ENCODE assay signal across 40 cellular contexts in the genomic region with DNA sequence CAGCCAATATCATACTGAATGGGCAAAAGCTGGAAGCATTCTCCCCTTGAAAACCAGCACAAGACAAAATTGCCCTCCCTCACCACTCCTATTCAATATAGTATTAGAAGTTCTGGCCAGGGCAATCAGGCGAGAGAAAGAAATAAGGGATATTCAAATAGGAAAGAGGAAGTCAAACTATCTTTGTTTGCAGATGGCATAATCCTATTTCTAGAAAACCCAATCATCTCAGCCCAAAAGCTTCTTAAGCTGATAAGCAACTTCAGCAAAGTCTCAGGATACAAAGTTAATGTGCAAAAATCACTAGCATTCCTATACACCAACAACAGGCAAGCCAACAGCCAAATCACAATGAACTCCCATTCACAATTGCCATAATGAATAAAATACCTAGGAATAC. TPM values are rescaled to one million over a fixed set of nuclear protein-coding genes. Genes with fewer than 3 reads are reported as not detected.
"Had no signal": no experiment of that assay in that cellular context is flagged by ENCODE, and none has a peak within 500 bp of the region (broad histone marks: within the 10 kb centered on the region; RNA-seq: fewer than 3 reads in every experiment).

No MANE protein-coding gene starts in this region.

- H3K27ac Mint-ChIP-seq: activated CD4-positive, alpha-beta T cell treated with anti-CD3 and anti-CD28 coated beads, Interleukin-2, amount 10 ng/mL, durations not matched to agents 24 days and 14 days; activated CD8-positive, alpha-beta T cell treated with anti-CD3 and anti-CD28 coated beads for 36 hours; activated naive CD4-positive, alpha-beta T cell treated with anti-CD3 and anti-CD28 coated beads for 36 hours; activated naive CD4-positive, alpha-beta T cell treated with anti-CD3 and anti-CD28 coated beads, Interleukin-2, amount 50 U/mL, for 72 hours; activated T-helper 2 cell treated with anti-CD3 and anti-CD28 coated beads, Interferon-gamma antibody, Interleukin-2, Interleukin-4, amounts not matched to agents 10 μg/mL and 5 μg/mL and 100 μg/mL, durations not matched to agents 14 hours and 24 hours and 36 hours had no signal

- H2AFZ ChIP-seq: PC-9 had no signal

- H3K4me3 Mint-ChIP-seq: activated CD4-positive, alpha-beta T cell treated with anti-CD3 and anti-CD28 coated beads, Interleukin-2, amount 10 ng/mL, durations not matched to agents 24 days and 14 days; activated CD8-positive, alpha-beta T cell treated with anti-CD3 and anti-CD28 coated beads for 36 hours; activated naive CD4-positive, alpha-beta T cell treated with anti-CD3 and anti-CD28 coated beads for 36 hours had no signal

- H3K4me2 ChIP-seq: PC-9 had no signal

- H3K36me3 ChIP-seq: adrenal gland, breast epithelium, WERI-Rb-1 had no signal

- ATAC-seq: activated CD8-positive, alpha-beta T cell treated with anti-CD3 and anti-CD28 coated beads for 36 hours; activated naive CD4-positive, alpha-beta T cell treated with anti-CD3 and anti-CD28 coated beads, Interleukin-2, amount 50 U/mL, for 72 hours; body of pancreas; Right ventricle myocardium inferior; SK-N-SH treated with all-trans-retinoic acid at 6 μM for 48 hours had no signal

- H3K27me3 Mint-ChIP-seq: activated CD4-positive, alpha-beta T cell treated with anti-CD3 and anti-CD28 coated beads, Interleukin-2, amount 10 ng/mL, durations not matched to agents 24 days and 14 days had no signal

- H3K4me3 ChIP-seq: adrenal gland, body of pancreas, breast epithelium, PC-9 had no signal

- DNase-seq: activated CD4-positive, alpha-beta T cell treated with anti-CD3 and anti-CD28 coated beads for 1 hour; activated CD4-positive, alpha-beta T cell treated with anti-CD3 and anti-CD28 coated beads, Interleukin-2, amount 10 ng/mL, durations not matched to agents 24 days and 14 days; activated CD4-positive, alpha-beta T cell treated with anti-CD3 and anti-CD28 coated beads, Interleukin-2, amount 50 U/mL, for 4 hours; activated CD4-positive, CD25-positive, alpha-beta regulatory T cell; activated CD8-positive, alpha-beta T cell treated with anti-CD3 and anti-CD28 coated beads for 36 hours; activated gamma-delta T cell treated with Interleukin-2 at 50 U/mL for 16 hours; activated naive CD4-positive, alpha-beta T cell treated with anti-CD3 and anti-CD28 coated beads for 36 hours; activated T-cell treated with anti-CD3 and anti-CD28 coated beads, Interleukin-2, amount 50 U/mL, for 1 hour; adrenal gland; body of pancreas; NCI-H1105; NCI-H1417 treated with DMSO at 0.1 percent for 48 hours; NCI-H1694 treated with DMSO at 0.1 percent for 48 hours; NCI-H2029; NCI-H2171 treated with DMSO at 0.1 percent for 48 hours; NCI-H2227 treated with DMSO at 0.1 percent for 48 hours; NCI-H446; NCI-H510A treated with DMSO at 0.1 percent for 48 hours; NCI-H526 treated with DMSO at 0.1 percent for 48 hours; NCI-H774; PC-9; SIG-M5; SW 1271; T-helper 1 cell; T-helper 2 cell; T-helper 9 cell; WERI-Rb-1 had no signal

- H3K27ac ChIP-seq: adrenal gland, body of pancreas, breast epithelium, PC-9, RWPE1, WERI-Rb-1 had no signal

- FAIRE-seq: astrocyte, RCC 7860, TTC549 had no signal

- H3K27me3 ChIP-seq: adrenal gland, body of pancreas, breast epithelium had no signal

- H3K4me1 Mint-ChIP-seq: activated CD4-positive, alpha-beta T cell treated with anti-CD3 and anti-CD28 coated beads, Interleukin-2, amount 10 ng/mL, durations not matched to agents 24 days and 14 days had no signal

- H3K4me1 ChIP-seq: body of pancreas, breast epithelium had no signal

- H3K9me3 ChIP-seq: adrenal gland, body of pancreas, breast epithelium had no signal

RNA-seq across cellular contexts. Expression of a gene that starts 21.0 kb away (rescaled TPM):
- total RNA-seq: activated CD4-positive, alpha-beta T cell treated with anti-CD3 and anti-CD28 coated beads, Interleukin-2, amount 10 ng/mL, durations not matched to agents 24 days and 14 days; activated CD8-positive, alpha-beta memory T cell treated with anti-CD3 and anti-CD28 coated beads for 36 hours; activated CD8-positive, alpha-beta T cell treated with anti-CD3 and anti-CD28 coated beads for 36 hours; activated naive CD4-positive, alpha-beta T cell treated with anti-CD3 and anti-CD28 coated beads for 36 hours; activated naive CD4-positive, alpha-beta T cell treated with anti-CD3 and anti-CD28 coated beads, Interleukin-2, amount 50 U/mL, for 72 hours; activated T-helper 2 cell treated with anti-CD3 and anti-CD28 coated beads, Interferon-gamma antibody, Interleukin-2, Interleukin-4, amounts not matched to agents 10 μg/mL and 5 μg/mL and 100 μg/mL, durations not matched to agents 14 hours and 24 hours and 36 hours; astrocyte; body of pancreas; cardiac septum; MCF 10A; PC-9; Right ventricle myocardium inferior; SK-MEL-5 had no signal

RNA-seq across cellular contexts. Expression of a gene that starts 30.9 kb away (rescaled TPM):
- total RNA-seq: activated CD4-positive, alpha-beta T cell treated with anti-CD3 and anti-CD28 coated beads, Interleukin-2, amount 10 ng/mL, durations not matched to agents 24 days and 14 days; activated CD8-positive, alpha-beta memory T cell treated with anti-CD3 and anti-CD28 coated beads for 36 hours; activated CD8-positive, alpha-beta T cell treated with anti-CD3 and anti-CD28 coated beads for 36 hours; activated naive CD4-positive, alpha-beta T cell treated with anti-CD3 and anti-CD28 coated beads for 36 hours; activated naive CD4-positive, alpha-beta T cell treated with anti-CD3 and anti-CD28 coated beads, Interleukin-2, amount 50 U/mL, for 72 hours; activated T-helper 2 cell treated with anti-CD3 and anti-CD28 coated beads, Interferon-gamma antibody, Interleukin-2, Interleukin-4, amounts not matched to agents 10 μg/mL and 5 μg/mL and 100 μg/mL, durations not matched to agents 14 hours and 24 hours and 36 hours; body of pancreas; cardiac septum; PC-9; Right ventricle myocardium inferior; SK-MEL-5 had no signal
